ENCODE assay signal across 20 cellular contexts in genomic region chr21:36848875-36849274, GRCh38.
"Had no signal": no experiment of that assay in that cellular context is flagged by ENCODE, and none has a peak within 500 bp of the region (broad histone marks: within the 10 kb centered on the region; RNA-seq: fewer than 3 reads in every experiment).

No MANE protein-coding gene starts in this region.

- ATAC-seq: activated CD8-positive, alpha-beta memory T cell treated with anti-CD3 and anti-CD28 coated beads, Interleukin-2, amount 10 ng/mL, durations not matched to agents 7 days and 5 days; T-helper 17 cell had no signal

- H3K4me3 Mint-ChIP-seq: activated B cell treated with CpG ODN at 0.5 μM for 24 hours; activated CD4-positive, alpha-beta T cell treated with anti-CD3 and anti-CD28 coated beads, Interleukin-2, amount 10 ng/mL, durations not matched to agents 24 days and 14 days; activated CD8-positive, alpha-beta memory T cell treated with anti-CD3 and anti-CD28 coated beads, Interleukin-2, amount 10 ng/mL, durations not matched to agents 7 days and 5 days; activated naive CD4-positive, alpha-beta T cell treated with anti-CD3 and anti-CD28 coated beads for 36 hours; activated naive CD8-positive, alpha-beta T cell treated with anti-CD3 and anti-CD28 coated beads for 36 hours; activated T-cell treated with anti-CD3 and anti-CD28 coated beads, Interleukin-2, amount 50 U/mL, for 24 hours; activated T-helper 1 cell treated with anti-CD3 and anti-CD28 coated beads, Interleukin-12 subunit alpha, Interleukin-12 subunit beta, Interleukin-2, Interleukin-4 antibody, amounts not matched to agents 30 ng/mL and 10 ng/mL and 1 ng/mL, durations not matched to agents 14 hours and 24 hours and 36 hours; T-helper 17 cell had no signal

- H3K27me3 Mint-ChIP-seq: activated B cell treated with CpG ODN at 0.5 μM for 24 hours; activated CD4-positive, alpha-beta T cell treated with anti-CD3 and anti-CD28 coated beads, Interleukin-2, amount 10 ng/mL, durations not matched to agents 24 days and 14 days; activated CD8-positive, alpha-beta memory T cell treated with anti-CD3 and anti-CD28 coated beads, Interleukin-2, amount 10 ng/mL, durations not matched to agents 7 days and 5 days; activated naive CD8-positive, alpha-beta T cell treated with anti-CD3 and anti-CD28 coated beads for 36 hours; activated T-cell treated with anti-CD3 and anti-CD28 coated beads, Interleukin-2, amount 50 U/mL, for 24 hours; T-helper 17 cell had no signal

- H3K27me3 ChIP-seq: MG63 had no signal

- H3K36me3 Mint-ChIP-seq: activated CD8-positive, alpha-beta memory T cell treated with anti-CD3 and anti-CD28 coated beads, Interleukin-2, amount 10 ng/mL, durations not matched to agents 7 days and 5 days had no signal

- H3K9me3 Mint-ChIP-seq: activated B cell treated with CpG ODN at 0.5 μM for 24 hours; activated CD4-positive, alpha-beta T cell treated with anti-CD3 and anti-CD28 coated beads, Interleukin-2, amount 10 ng/mL, durations not matched to agents 24 days and 14 days; activated naive CD4-positive, alpha-beta T cell treated with anti-CD3 and anti-CD28 coated beads for 36 hours; activated naive CD8-positive, alpha-beta T cell treated with anti-CD3 and anti-CD28 coated beads for 36 hours; activated T-cell treated with anti-CD3 and anti-CD28 coated beads, Interleukin-2, amount 50 U/mL, for 24 hours; activated T-helper 1 cell treated with anti-CD3 and anti-CD28 coated beads, Interleukin-12 subunit alpha, Interleukin-12 subunit beta, Interleukin-2, Interleukin-4 antibody, amounts not matched to agents 30 ng/mL and 10 ng/mL and 1 ng/mL, durations not matched to agents 14 hours and 24 hours and 36 hours had no signal

- H3K4me1 Mint-ChIP-seq: activated B cell treated with CpG ODN at 0.5 μM for 24 hours had no signal

- H3K27ac Mint-ChIP-seq: activated B cell treated with CpG ODN at 0.5 μM for 24 hours; activated CD4-positive, alpha-beta T cell treated with anti-CD3 and anti-CD28 coated beads, Interleukin-2, amount 10 ng/mL, durations not matched to agents 24 days and 14 days; activated CD8-positive, alpha-beta memory T cell treated with anti-CD3 and anti-CD28 coated beads, Interleukin-2, amount 10 ng/mL, durations not matched to agents 7 days and 5 days; activated naive CD4-positive, alpha-beta T cell treated with anti-CD3 and anti-CD28 coated beads for 36 hours; activated naive CD8-positive, alpha-beta T cell treated with anti-CD3 and anti-CD28 coated beads for 36 hours; activated T-cell treated with anti-CD3 and anti-CD28 coated beads, Interleukin-2, amount 50 U/mL, for 24 hours; activated T-helper 1 cell treated with anti-CD3 and anti-CD28 coated beads, Interleukin-12 subunit alpha, Interleukin-12 subunit beta, Interleukin-2, Interleukin-4 antibody, amounts not matched to agents 30 ng/mL and 10 ng/mL and 1 ng/mL, durations not matched to agents 14 hours and 24 hours and 36 hours; T-helper 17 cell had no signal

- H3K9me3 ChIP-seq: MG63 had no signal

- H3K4me3 ChIP-seq: MG63 had no signal

- DNase-seq: activated B cell treated with CpG ODN at 0.5 μM for 24 hours; activated CD4-positive, alpha-beta T cell treated with anti-CD3 and anti-CD28 coated beads for 1 hour; activated CD4-positive, alpha-beta T cell treated with anti-CD3 and anti-CD28 coated beads, Interleukin-2, amount 10 ng/mL, durations not matched to agents 24 days and 14 days; activated CD4-positive, alpha-beta T cell treated with anti-CD3 and anti-CD28 coated beads, Interleukin-2, amount 50 U/mL, for 48 hours; activated CD8-positive, alpha-beta memory T cell treated with anti-CD3 and anti-CD28 coated beads, Interleukin-2, amount 10 ng/mL, durations not matched to agents 7 days and 5 days; activated effector memory CD4-positive, alpha-beta T cell treated with anti-CD3 and anti-CD28 coated beads, Interleukin-2, amount 50 U/mL, for 16 hours; activated naive CD4-positive, alpha-beta T cell treated with anti-CD3 and anti-CD28 coated beads for 36 hours; activated naive CD8-positive, alpha-beta T cell treated with anti-CD3 and anti-CD28 coated beads for 36 hours; activated T-cell treated with anti-CD3 and anti-CD28 coated beads, Interleukin-2, amount 50 U/mL, for 24 hours; aorta; MV-4-11; NCI-H1092 treated with DMSO at 0.1 percent for 48 hours; NCI-H1417 treated with DMSO at 0.1 percent for 48 hours; NCI-H1694 treated with DMSO at 0.1 percent for 48 hours; NCI-H2029 treated with DMSO at 0.1 percent for 48 hours; SHP77 treated with DMSO at 0.1 percent for 48 hours; T-helper 17 cell; T1000 had no signal

- H3K36me3 ChIP-seq: MG63 had no signal
